Comparison of ENCODE assay signal across 15 cellular contexts in genomic region chr5:91977599-91977998, GRCh38.
"Had no signal": no experiment of that assay in that cellular context is flagged by ENCODE, and none has a peak within 500 bp of the region (broad histone marks: within the 10 kb centered on the region; RNA-seq: fewer than 3 reads in every experiment).

No MANE protein-coding gene starts in this region.

- H3K9me3 Mint-ChIP-seq: activated naive CD4-positive, alpha-beta T cell treated with anti-CD3 and anti-CD28 coated beads, Interleukin-2, amount 10 ng/mL, durations not matched to agents 7 days and 5 days; activated T-cell treated with anti-CD3 and anti-CD28 coated beads, Interleukin-2, amount 50 U/mL, for 24 hours; mesothelial cell of epicardium; nephron progenitor cell had no signal

- DNase-seq: activated CD4-positive, alpha-beta memory T cell treated with anti-CD3 and anti-CD28 coated beads, Interleukin-2, amount 10 ng/mL, durations not matched to agents 7 days and 5 days; activated CD4-positive, alpha-beta T cell treated with anti-CD3 and anti-CD28 coated beads for 4 hours; activated naive CD4-positive, alpha-beta T cell treated with anti-CD3 and anti-CD28 coated beads, Interleukin-2, amount 10 ng/mL, durations not matched to agents 7 days and 5 days; activated T-cell treated with anti-CD3 and anti-CD28 coated beads, Interleukin-2, amount 50 U/mL, for 24 hours; cerebellar nuclear complex; gastrocnemius medialis; heart right ventricle; left colon; lower lobe of right lung; nephron progenitor cell; stimulated activated naive CD8-positive, alpha-beta T cell treated with anti-CD3 and anti-CD28 coated beads, Interleukin-15, amount 100 ng/mL, for 72 hours; testis; upper lobe of left lung had no signal

- H3K4me3 Mint-ChIP-seq: activated CD4-positive, alpha-beta memory T cell treated with anti-CD3 and anti-CD28 coated beads, Interleukin-2, amount 10 ng/mL, durations not matched to agents 7 days and 5 days; activated naive CD4-positive, alpha-beta T cell treated with anti-CD3 and anti-CD28 coated beads, Interleukin-2, amount 10 ng/mL, durations not matched to agents 7 days and 5 days; activated T-cell treated with anti-CD3 and anti-CD28 coated beads, Interleukin-2, amount 50 U/mL, for 24 hours; mesothelial cell of epicardium; nephron progenitor cell; stimulated activated naive CD8-positive, alpha-beta T cell treated with anti-CD3 and anti-CD28 coated beads, Interleukin-15, amount 100 ng/mL, for 72 hours had no signal

- H3K4me1 Mint-ChIP-seq: activated CD4-positive, alpha-beta memory T cell treated with anti-CD3 and anti-CD28 coated beads, Interleukin-2, amount 10 ng/mL, durations not matched to agents 7 days and 5 days; activated naive CD4-positive, alpha-beta T cell treated with anti-CD3 and anti-CD28 coated beads, Interleukin-2, amount 10 ng/mL, durations not matched to agents 7 days and 5 days; stimulated activated naive CD8-positive, alpha-beta T cell treated with anti-CD3 and anti-CD28 coated beads, Interleukin-15, amount 100 ng/mL, for 72 hours had no signal

- H3K27me3 Mint-ChIP-seq: activated CD4-positive, alpha-beta memory T cell treated with anti-CD3 and anti-CD28 coated beads, Interleukin-2, amount 10 ng/mL, durations not matched to agents 7 days and 5 days; activated naive CD4-positive, alpha-beta T cell treated with anti-CD3 and anti-CD28 coated beads, Interleukin-2, amount 10 ng/mL, durations not matched to agents 7 days and 5 days; activated T-cell treated with anti-CD3 and anti-CD28 coated beads, Interleukin-2, amount 50 U/mL, for 24 hours; stimulated activated naive CD8-positive, alpha-beta T cell treated with anti-CD3 and anti-CD28 coated beads, Interleukin-15, amount 100 ng/mL, for 72 hours had no signal

- H3K36me3 Mint-ChIP-seq: activated naive CD4-positive, alpha-beta T cell treated with anti-CD3 and anti-CD28 coated beads, Interleukin-2, amount 10 ng/mL, durations not matched to agents 7 days and 5 days; mesothelial cell of epicardium had no signal

- H3K27ac Mint-ChIP-seq: activated CD4-positive, alpha-beta memory T cell treated with anti-CD3 and anti-CD28 coated beads, Interleukin-2, amount 10 ng/mL, durations not matched to agents 7 days and 5 days; activated naive CD4-positive, alpha-beta T cell treated with anti-CD3 and anti-CD28 coated beads, Interleukin-2, amount 10 ng/mL, durations not matched to agents 7 days and 5 days; activated T-cell treated with anti-CD3 and anti-CD28 coated beads, Interleukin-2, amount 50 U/mL, for 24 hours; mesothelial cell of epicardium; nephron progenitor cell; stimulated activated naive CD8-positive, alpha-beta T cell treated with anti-CD3 and anti-CD28 coated beads, Interleukin-15, amount 100 ng/mL, for 72 hours had no signal

- ATAC-seq: gastrocnemius medialis; heart right ventricle; left colon; lower lobe of right lung; sciatic nerve; stimulated activated naive CD8-positive, alpha-beta T cell treated with anti-CD3 and anti-CD28 coated beads, Interleukin-15, amount 100 ng/mL, for 72 hours had no signal
